8 cellular contexts compared by ENCODE assay signal in genomic region chr12:120469450-120470149, GRCh38. TPM values are rescaled to one million over a fixed set of nuclear protein-coding genes. Genes with fewer than 3 reads are reported as not detected.
DNase-seq lines count a peak whose midpoint lies in the region; ATAC-seq and TF ChIP-seq lines count a peak whose summit lies in the region.

SRSF9 (minus strand) TSS chr12:120469748; CDS start chr12:120469609, 139 bp downstream.

- H3K9me3 ChIP-seq in heart right ventricle (no peaks in the 10 kb centered on the region), upper lobe of right lung (no peaks in the 10 kb centered on the region)

- no peaks in the 10 kb centered on the region for H3K27me3 ChIP-seq in heart right ventricle
- no peaks in the 10 kb centered on the region for H3K27me3 ChIP-seq in upper lobe of right lung

- peak within 1 kb of the TSS; percentile 96 for H3K4me3 ChIP-seq in GM12875 (ENCODE audit: low read depth, low read length)
- peak within 1 kb of the TSS; percentile 70 to 99 (median 92) for H3K4me3 ChIP-seq in heart right ventricle
- peak within 1 kb of the TSS; percentile 65 for H3K4me3 ChIP-seq in upper lobe of right lung

- peaks cover 2 to 56% (median 36%) of the 10 kb centered on the region in 9 donors for H3K4me1 ChIP-seq in heart right ventricle
- peaks cover 26% of the 10 kb centered on the region for H3K4me1 ChIP-seq in upper lobe of right lung

- ATAC-seq in HG02840 (IDR thresholded peaks at IDR 0.05; ENCODE audit: low FRiP score, unreplicated experiment) (peak; percentile 76), heart right ventricle (peak; percentile 92 to 98 (median 98)), upper lobe of right lung (peak; percentile 97)

- peak within 1 kb of the TSS; percentile 63 for H3K27ac ChIP-seq in adipose tissue (ENCODE audit: low read depth, low read length)
- peak within 1 kb of the TSS; percentile 70 to 97 (median 95) for H3K27ac ChIP-seq in heart right ventricle
- H3K27ac ChIP-seq in upper lobe of right lung: peak within 1 kb of the TSS; percentile 92

- WGBS in adipose tissue, 3 donors: 0 to 1% (median 0%) methylated on average over 55 to 88 of the region's 88 CpGs
- WGBS in heart right ventricle, 2 donors: 0% methylated on average over 88 of the region's 88 CpGs

- intact Hi-C loops in heart right ventricle (cut with DNase I): no loop called here
- intact Hi-C loops in posterior vena cava (cut with DNase I): no loop called here
- intact Hi-C loops in upper lobe of right lung (cut with DNase I): no loop called here

- DNase-seq in NCI-H1436 (lab: John Stamatoyannopoulos, UW) (peak; percentile 94), T follicular helper cell (ENCODE audit: low read depth) (peak; percentile 96), heart right ventricle (peak; percentile 95 to 98), posterior vena cava (ENCODE audit: low spot score) (peak; percentile 99), upper lobe of right lung (peak; percentile 98)

- TF ChIP-seq CTCF in GM12875 (IDR thresholded peaks at IDR 0.05; ENCODE audit: borderline replicate concordance, insufficient read depth, low read depth, low read length): peak; percentile 99
- TF ChIP-seq CTCF in heart right ventricle (IDR thresholded peaks at IDR 0.05): peak; percentile 86 to 99 (median 96)
- TF ChIP-seq CTCF in upper lobe of right lung (IDR thresholded peaks at IDR 0.05): peak; percentile 95

- peaks cover 0 to 32% (median 11%) of the 10 kb centered on the region in 9 donors for H3K36me3 ChIP-seq in heart right ventricle
- H3K36me3 ChIP-seq in upper lobe of right lung: peaks cover 21% of the 10 kb centered on the region

RNA-seq across cellular contexts. Expression of gene SRSF9, which starts in this region (rescaled TPM):
- polyA plus RNA-seq in adipose tissue (10 to 100 TPM; 68.8 to 95.0 (median 91.8) TPM), heart right ventricle (10 to 100 TPM; 29.8 to 42.9 TPM)
- total RNA-seq in heart right ventricle (10 to 100 TPM; 25.4 to 54.7 (median 32.0) TPM), posterior vena cava (10 to 100 TPM; 83.5 to 84.4 TPM), upper lobe of right lung (116 TPM)

Comparison
In these comparisons a context has a peak if more than half of its experiments do, and no peak if none do; other contexts are left out.
1. Peak in every context shown above with its lines: DNase-seq, ATAC-seq, H3K4me3 ChIP-seq and H3K27ac ChIP-seq.